1 cellular context compared by ENCODE assay signal in the genomic region with DNA sequence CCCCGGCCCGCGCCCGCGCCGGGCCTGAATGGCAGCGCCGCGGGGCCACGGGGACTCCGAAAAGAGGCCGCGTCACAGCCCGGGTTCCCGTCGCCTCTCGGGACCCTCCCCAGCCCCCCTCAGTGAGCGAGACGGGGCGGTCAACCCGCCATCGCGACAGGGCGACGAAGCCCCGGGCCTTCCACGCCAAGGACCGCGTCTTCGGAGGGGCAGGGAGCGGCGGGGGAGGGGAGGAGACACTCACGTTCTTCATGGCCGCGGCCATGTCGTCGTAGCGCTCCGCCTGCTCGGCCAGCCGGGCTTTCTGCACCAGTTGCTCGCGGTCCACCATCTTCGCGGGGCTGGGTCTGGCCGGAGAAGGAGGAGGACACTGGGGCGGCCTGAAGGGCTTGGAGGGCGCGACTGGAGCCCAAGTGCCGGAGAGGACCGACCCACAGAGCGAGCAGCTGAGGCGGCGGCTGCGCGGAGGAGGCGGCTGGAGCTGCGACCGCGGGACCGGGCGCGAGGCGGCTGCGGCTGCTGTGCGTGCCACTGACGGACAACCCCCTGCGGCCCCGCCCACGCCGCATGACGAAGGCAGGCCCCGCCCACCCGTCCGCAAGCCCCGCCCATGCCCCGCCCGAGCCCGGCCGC.
TF ChIP-seq lines count a peak whose summit lies in the region.

TSS of gene YWHAG (minus strand) at position 514 of the 633 bp plus-strand sequence. CDS start at position 331, 183 bp downstream.

TF ChIP-seq in WTC11, 78 proteins besides CTCF, POLR2A, EP300 and RAD21 (continued from another document and continues in another):
- peak; percentile 87; the same call in 1 of the 2 replicates for TF ChIP-seq PREB (CRISPR knock-in tag; IDR thresholded peaks at IDR 0.05; ENCODE audit: borderline replicate concordance)
- TF ChIP-seq PRRX2 (CRISPR knock-in tag; IDR thresholded peaks at IDR 0.05), result peak; percentile 63; the same call in 1 of the 2 replicates
- TF ChIP-seq, protein P1, sequence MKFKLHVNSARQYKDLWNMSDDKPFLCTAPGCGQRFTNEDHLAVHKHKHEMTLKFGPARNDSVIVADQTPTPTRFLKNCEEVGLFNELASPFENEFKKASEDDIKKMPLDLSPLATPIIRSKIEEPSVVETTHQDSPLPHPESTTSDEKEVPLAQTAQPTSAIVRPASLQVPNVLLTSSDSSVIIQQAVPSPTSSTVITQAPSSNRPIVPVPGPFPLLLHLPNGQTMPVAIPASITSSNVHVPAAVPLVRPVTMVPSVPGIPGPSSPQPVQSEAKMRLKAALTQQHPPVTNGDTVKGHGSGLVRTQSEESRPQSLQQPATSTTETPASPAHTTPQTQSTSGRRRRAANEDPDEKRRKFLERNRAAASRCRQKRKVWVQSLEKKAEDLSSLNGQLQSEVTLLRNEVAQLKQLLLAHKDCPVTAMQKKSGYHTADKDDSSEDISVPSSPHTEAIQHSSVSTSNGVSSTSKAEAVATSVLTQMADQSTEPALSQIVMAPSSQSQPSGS (CRISPR knock-in tag; IDR thresholded peaks at IDR 0.05; ENCODE audit: borderline replicate concordance, low read depth), result no peak
- no peak for TF ChIP-seq ZNF423 (CRISPR knock-in tag; IDR thresholded peaks at IDR 0.05)
- peak; percentile 72 for TF ChIP-seq SMAD4 (CRISPR knock-in tag; IDR thresholded peaks at IDR 0.05)
- TF ChIP-seq NFYB (CRISPR knock-in tag; conservative IDR thresholded peaks at IDR 0.05; ENCODE audit: low read depth), result no peak
- no peak for TF ChIP-seq JUN (CRISPR knock-in tag; IDR thresholded peaks at IDR 0.05)
- peak; percentile 79 for TF ChIP-seq SP1 (CRISPR knock-in tag; conservative IDR thresholded peaks at IDR 0.05)
- no peak for TF ChIP-seq IRF2 (CRISPR knock-in tag; IDR thresholded peaks at IDR 0.05; ENCODE audit: borderline replicate concordance, low read depth)
- no peak for TF ChIP-seq ZNF138 (CRISPR knock-in tag; conservative IDR thresholded peaks at IDR 0.05)
- TF ChIP-seq SMAD3 (CRISPR knock-in tag; IDR thresholded peaks at IDR 0.05; ENCODE audit: borderline replicate concordance), result no peak
- TF ChIP-seq ZNF263 (CRISPR knock-in tag; IDR thresholded peaks at IDR 0.05; ENCODE audit: low read depth), result no peak
- no peak for TF ChIP-seq ESRRA (CRISPR knock-in tag; IDR thresholded peaks at IDR 0.05; ENCODE audit: borderline replicate concordance)
- no peak for TF ChIP-seq HMGA2 (CRISPR knock-in tag; IDR thresholded peaks at IDR 0.05)
- no peak for TF ChIP-seq CBFB (CRISPR knock-in tag; IDR thresholded peaks at IDR 0.05; ENCODE audit: low read depth)
- TF ChIP-seq ETV6 (CRISPR knock-in tag; IDR thresholded peaks at IDR 0.05), result no peak
- TF ChIP-seq, protein P2, sequence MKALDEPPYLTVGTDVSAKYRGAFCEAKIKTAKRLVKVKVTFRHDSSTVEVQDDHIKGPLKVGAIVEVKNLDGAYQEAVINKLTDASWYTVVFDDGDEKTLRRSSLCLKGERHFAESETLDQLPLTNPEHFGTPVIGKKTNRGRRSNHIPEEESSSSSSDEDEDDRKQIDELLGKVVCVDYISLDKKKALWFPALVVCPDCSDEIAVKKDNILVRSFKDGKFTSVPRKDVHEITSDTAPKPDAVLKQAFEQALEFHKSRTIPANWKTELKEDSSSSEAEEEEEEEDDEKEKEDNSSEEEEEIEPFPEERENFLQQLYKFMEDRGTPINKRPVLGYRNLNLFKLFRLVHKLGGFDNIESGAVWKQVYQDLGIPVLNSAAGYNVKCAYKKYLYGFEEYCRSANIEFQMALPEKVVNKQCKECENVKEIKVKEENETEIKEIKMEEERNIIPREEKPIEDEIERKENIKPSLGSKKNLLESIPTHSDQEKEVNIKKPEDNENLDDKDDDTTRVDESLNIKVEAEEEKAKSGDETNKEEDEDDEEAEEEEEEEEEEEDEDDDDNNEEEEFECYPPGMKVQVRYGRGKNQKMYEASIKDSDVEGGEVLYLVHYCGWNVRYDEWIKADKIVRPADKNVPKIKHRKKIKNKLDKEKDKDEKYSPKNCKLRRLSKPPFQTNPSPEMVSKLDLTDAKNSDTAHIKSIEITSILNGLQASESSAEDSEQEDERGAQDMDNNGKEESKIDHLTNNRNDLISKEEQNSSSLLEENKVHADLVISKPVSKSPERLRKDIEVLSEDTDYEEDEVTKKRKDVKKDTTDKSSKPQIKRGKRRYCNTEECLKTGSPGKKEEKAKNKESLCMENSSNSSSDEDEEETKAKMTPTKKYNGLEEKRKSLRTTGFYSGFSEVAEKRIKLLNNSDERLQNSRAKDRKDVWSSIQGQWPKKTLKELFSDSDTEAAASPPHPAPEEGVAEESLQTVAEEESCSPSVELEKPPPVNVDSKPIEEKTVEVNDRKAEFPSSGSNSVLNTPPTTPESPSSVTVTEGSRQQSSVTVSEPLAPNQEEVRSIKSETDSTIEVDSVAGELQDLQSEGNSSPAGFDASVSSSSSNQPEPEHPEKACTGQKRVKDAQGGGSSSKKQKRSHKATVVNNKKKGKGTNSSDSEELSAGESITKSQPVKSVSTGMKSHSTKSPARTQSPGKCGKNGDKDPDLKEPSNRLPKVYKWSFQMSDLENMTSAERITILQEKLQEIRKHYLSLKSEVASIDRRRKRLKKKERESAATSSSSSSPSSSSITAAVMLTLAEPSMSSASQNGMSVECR (CRISPR knock-in tag; IDR thresholded peaks at IDR 0.05; ENCODE audit: borderline replicate concordance), result peak; percentile 73; the same call in 1 of the 2 replicates
- TF ChIP-seq, protein P3, sequence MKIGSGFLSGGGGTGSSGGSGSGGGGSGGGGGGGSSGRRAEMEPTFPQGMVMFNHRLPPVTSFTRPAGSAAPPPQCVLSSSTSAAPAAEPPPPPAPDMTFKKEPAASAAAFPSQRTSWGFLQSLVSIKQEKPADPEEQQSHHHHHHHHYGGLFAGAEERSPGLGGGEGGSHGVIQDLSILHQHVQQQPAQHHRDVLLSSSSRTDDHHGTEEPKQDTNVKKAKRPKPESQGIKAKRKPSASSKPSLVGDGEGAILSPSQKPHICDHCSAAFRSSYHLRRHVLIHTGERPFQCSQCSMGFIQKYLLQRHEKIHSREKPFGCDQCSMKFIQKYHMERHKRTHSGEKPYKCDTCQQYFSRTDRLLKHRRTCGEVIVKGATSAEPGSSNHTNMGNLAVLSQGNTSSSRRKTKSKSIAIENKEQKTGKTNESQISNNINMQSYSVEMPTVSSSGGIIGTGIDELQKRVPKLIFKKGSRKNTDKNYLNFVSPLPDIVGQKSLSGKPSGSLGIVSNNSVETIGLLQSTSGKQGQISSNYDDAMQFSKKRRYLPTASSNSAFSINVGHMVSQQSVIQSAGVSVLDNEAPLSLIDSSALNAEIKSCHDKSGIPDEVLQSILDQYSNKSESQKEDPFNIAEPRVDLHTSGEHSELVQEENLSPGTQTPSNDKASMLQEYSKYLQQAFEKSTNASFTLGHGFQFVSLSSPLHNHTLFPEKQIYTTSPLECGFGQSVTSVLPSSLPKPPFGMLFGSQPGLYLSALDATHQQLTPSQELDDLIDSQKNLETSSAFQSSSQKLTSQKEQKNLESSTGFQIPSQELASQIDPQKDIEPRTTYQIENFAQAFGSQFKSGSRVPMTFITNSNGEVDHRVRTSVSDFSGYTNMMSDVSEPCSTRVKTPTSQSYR (CRISPR knock-in tag; IDR thresholded peaks at IDR 0.05), result 0 out of 2 replicates have a peak, but pooled peaks have one; percentile 2
- TF ChIP-seq, protein P4, sequence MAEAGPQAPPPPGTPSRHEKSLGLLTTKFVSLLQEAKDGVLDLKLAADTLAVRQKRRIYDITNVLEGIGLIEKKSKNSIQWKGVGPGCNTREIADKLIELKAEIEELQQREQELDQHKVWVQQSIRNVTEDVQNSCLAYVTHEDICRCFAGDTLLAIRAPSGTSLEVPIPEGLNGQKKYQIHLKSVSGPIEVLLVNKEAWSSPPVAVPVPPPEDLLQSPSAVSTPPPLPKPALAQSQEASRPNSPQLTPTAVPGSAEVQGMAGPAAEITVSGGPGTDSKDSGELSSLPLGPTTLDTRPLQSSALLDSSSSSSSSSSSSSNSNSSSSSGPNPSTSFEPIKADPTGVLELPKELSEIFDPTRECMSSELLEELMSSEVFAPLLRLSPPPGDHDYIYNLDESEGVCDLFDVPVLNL (CRISPR knock-in tag; IDR thresholded peaks at IDR 0.05; ENCODE audit: borderline replicate concordance, low read depth), result 0 out of 2 replicates have a peak, but pooled peaks have one; percentile 36
- TF ChIP-seq HMGXB4 (CRISPR knock-in tag; IDR thresholded peaks at IDR 0.05), result peak; percentile 90
- 0 out of 2 replicates have a peak, but pooled peaks have one; percentile 60 for TF ChIP-seq ATF1 (CRISPR knock-in tag; IDR thresholded peaks at IDR 0.05)
- TF ChIP-seq ZNF396 (CRISPR knock-in tag; IDR thresholded peaks at IDR 0.05; ENCODE audit: borderline replicate concordance), result no peak
- peak; percentile 39; the same call in 1 of the 2 replicates for TF ChIP-seq TEAD4 (CRISPR knock-in tag; IDR thresholded peaks at IDR 0.05)
- no peak for TF ChIP-seq E2F1 (CRISPR knock-in tag; IDR thresholded peaks at IDR 0.05)
- peak; percentile 60; the same call in 1 of the 2 replicates for TF ChIP-seq CREM (CRISPR knock-in tag; IDR thresholded peaks at IDR 0.05)
- peak; percentile 80; the same call in 1 of the 2 replicates for TF ChIP-seq TEAD1 (CRISPR knock-in tag; IDR thresholded peaks at IDR 0.05)
- TF ChIP-seq, protein P5, sequence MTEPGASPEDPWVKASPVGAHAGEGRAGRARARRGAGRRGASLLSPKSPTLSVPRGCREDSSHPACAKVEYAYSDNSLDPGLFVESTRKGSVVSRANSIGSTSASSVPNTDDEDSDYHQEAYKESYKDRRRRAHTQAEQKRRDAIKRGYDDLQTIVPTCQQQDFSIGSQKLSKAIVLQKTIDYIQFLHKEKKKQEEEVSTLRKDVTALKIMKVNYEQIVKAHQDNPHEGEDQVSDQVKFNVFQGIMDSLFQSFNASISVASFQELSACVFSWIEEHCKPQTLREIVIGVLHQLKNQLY (CRISPR knock-in tag; IDR thresholded peaks at IDR 0.05), result no peak
- no peak for TF ChIP-seq USF2 (CRISPR knock-in tag; IDR thresholded peaks at IDR 0.05)
- no peak; the same call in 1 of the 2 replicates for TF ChIP-seq ZNF416 (CRISPR knock-in tag; IDR thresholded peaks at IDR 0.05)
- no peak for TF ChIP-seq ERG (CRISPR knock-in tag; IDR thresholded peaks at IDR 0.05)
- TF ChIP-seq ZMAT4 (CRISPR knock-in tag; IDR thresholded peaks at IDR 0.05), result no peak
- TF ChIP-seq USF1 (CRISPR knock-in tag; IDR thresholded peaks at IDR 0.05), result peak; percentile 53; the same call in 1 of the 2 replicates
